In genomic region chr5:66818935-66819328, GRCh38 we compare ENCODE assay signal across 21 cellular contexts.
"Had no signal": no experiment of that assay in that cellular context is flagged by ENCODE, and none has a peak within 500 bp of the region (broad histone marks: within the 10 kb centered on the region; RNA-seq: fewer than 3 reads in every experiment).

No MANE protein-coding gene starts in this region.

- H3K27ac ChIP-seq: ascending aorta, gastrocnemius medialis, lower lobe of right lung, neutrophil, parathyroid adenoma, spleen, thoracic aorta, upper lobe of left lung, VCaP had no signal

- H3K9ac ChIP-seq: parathyroid adenoma had no signal

- H3K36me3 ChIP-seq: ascending aorta, gastrocnemius medialis, lower lobe of right lung, neutrophil, spleen, thoracic aorta, upper lobe of left lung had no signal

- H3K27ac Mint-ChIP-seq: activated naive CD4-positive, alpha-beta T cell treated with anti-CD3 and anti-CD28 coated beads, Interleukin-2, amount 50 U/mL, for 24 hours; immature natural killer cell; natural killer cell; stimulated activated naive B cell treated with anti-CD40 and anti-IgM and Interleukin-4, amounts not matched to agents 10 μg/mL and 1 μg/mL and 100 μg/mL, for 72 hours; T-cell had no signal

- H3K27me3 Mint-ChIP-seq: activated naive CD4-positive, alpha-beta T cell treated with anti-CD3 and anti-CD28 coated beads, Interleukin-2, amount 50 U/mL, for 24 hours; T-cell had no signal

- H3K4me1 Mint-ChIP-seq: immature natural killer cell, natural killer cell had no signal

- H3K36me3 Mint-ChIP-seq: activated naive CD4-positive, alpha-beta T cell treated with anti-CD3 and anti-CD28 coated beads, Interleukin-2, amount 50 U/mL, for 24 hours; immature natural killer cell; natural killer cell; stimulated activated naive B cell treated with anti-CD40 and anti-IgM and Interleukin-4, amounts not matched to agents 10 μg/mL and 1 μg/mL and 100 μg/mL, for 72 hours; T-cell had no signal

- H3K4me1 ChIP-seq: ascending aorta, gastrocnemius medialis, lower lobe of right lung had no signal

- H2AFZ ChIP-seq: parathyroid adenoma had no signal

- DNase-seq: activated CD4-positive, alpha-beta T cell treated with anti-CD3 and anti-CD28 coated beads, Interleukin-2, amount 50 U/mL, for 4 hours; activated CD4-positive, CD25-positive, alpha-beta regulatory T cell treated with anti-CD3 and anti-CD28 coated beads, Interleukin-2, amount 50 U/mL, for 72 hours; activated gamma-delta T cell; cerebellar nuclear complex; effector CD4-positive, alpha-beta T cell; gastrocnemius medialis; immature natural killer cell; kidney glomerular epithelial cell; lower lobe of right lung; natural killer cell; spleen; stimulated activated naive B cell treated with anti-CD40 and anti-IgM and Interleukin-4, amounts not matched to agents 10 μg/mL and 1 μg/mL and 100 μg/mL, for 72 hours; T-cell; T1000; upper lobe of left lung had no signal

- H3K27me3 ChIP-seq: ascending aorta, gastrocnemius medialis, upper lobe of left lung had no signal

- H3K9me3 Mint-ChIP-seq: activated naive CD4-positive, alpha-beta T cell treated with anti-CD3 and anti-CD28 coated beads, Interleukin-2, amount 50 U/mL, for 24 hours; immature natural killer cell; natural killer cell; stimulated activated naive B cell treated with anti-CD40 and anti-IgM and Interleukin-4, amounts not matched to agents 10 μg/mL and 1 μg/mL and 100 μg/mL, for 72 hours; T-cell had no signal

- H3K4me3 Mint-ChIP-seq: activated naive CD4-positive, alpha-beta T cell treated with anti-CD3 and anti-CD28 coated beads, Interleukin-2, amount 50 U/mL, for 24 hours; immature natural killer cell; natural killer cell; stimulated activated naive B cell treated with anti-CD40 and anti-IgM and Interleukin-4, amounts not matched to agents 10 μg/mL and 1 μg/mL and 100 μg/mL, for 72 hours; T-cell had no signal

- H3K4me3 ChIP-seq: ascending aorta, gastrocnemius medialis, lower lobe of right lung, spleen, thoracic aorta, upper lobe of left lung had no signal

- H3K9me3 ChIP-seq: ascending aorta, gastrocnemius medialis, lower lobe of right lung, neutrophil, spleen, thoracic aorta, upper lobe of left lung had no signal

- ATAC-seq: gastrocnemius medialis; lower lobe of right lung; natural killer cell; stimulated activated naive B cell treated with anti-CD40 and anti-IgM and Interleukin-4, amounts not matched to agents 10 μg/mL and 1 μg/mL and 100 μg/mL, for 72 hours; T-cell had no signal
